ENCODE assay signal across 8 cellular contexts in the genomic region with DNA sequence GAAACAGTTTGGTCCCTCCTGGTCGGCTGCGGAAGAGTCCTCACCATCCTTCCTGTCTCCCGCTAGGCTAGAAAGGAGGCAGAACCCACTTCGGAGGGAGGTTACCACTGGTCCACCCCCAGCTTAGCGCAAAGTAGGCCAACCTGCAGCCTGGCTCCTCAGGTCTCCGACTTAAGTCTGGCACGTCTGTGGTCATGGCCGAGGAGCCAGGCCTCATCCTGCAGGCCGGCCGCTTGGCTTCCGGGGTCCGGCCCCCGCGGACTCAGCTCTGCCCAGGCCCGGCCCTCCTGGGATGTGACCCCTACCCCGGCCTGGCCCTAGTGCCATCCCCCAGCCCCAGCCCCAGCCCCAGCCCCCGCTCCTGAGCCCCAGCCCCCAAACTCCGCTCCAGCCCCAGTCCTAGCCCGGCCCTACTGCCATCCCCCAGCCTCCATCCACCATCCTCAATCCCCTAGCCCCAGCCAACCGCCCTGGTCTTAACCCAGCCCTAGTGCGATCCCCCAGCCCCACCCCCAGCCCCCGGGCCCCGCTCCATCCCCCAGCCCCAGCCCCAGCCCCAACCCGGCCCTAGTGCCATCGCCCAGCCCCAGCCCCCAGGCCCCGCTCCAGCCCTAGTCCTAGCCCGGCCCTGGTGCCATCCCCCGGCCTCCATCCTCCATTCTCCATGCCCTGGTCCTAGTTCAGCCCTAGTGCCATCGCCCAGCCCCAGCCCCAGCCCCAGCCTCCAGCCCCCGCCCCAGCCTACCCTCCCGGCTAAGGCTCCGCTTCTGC. TPM values are rescaled to one million over a fixed set of nuclear protein-coding genes. Genes with fewer than 3 reads are reported as not detected.
DNase-seq lines count a peak whose midpoint lies in the region; ATAC-seq, FAIRE-seq and TF ChIP-seq lines count a peak whose summit lies in the region.

No MANE protein-coding gene starts in this region.

- no peaks in the 10 kb centered on the region for H3K9me3 ChIP-seq in K562 (replicated peaks; ENCODE audit: control insufficient read depth, insufficient read depth, low read depth, low read length)

- no peaks in the 10 kb centered on the region for H3K9me1 ChIP-seq in K562 (ENCODE audit: control insufficient read depth, insufficient read depth, low read length)

- peak overlapping the region; percentile 88 for H3K4me3 ChIP-seq in K562

- peak overlapping the region; percentile 82 to 95 (median 86) for H3K27ac Mint-ChIP-seq in immature natural killer cell
- H3K27ac Mint-ChIP-seq in stimulated activated memory B cell treated with anti-CD40 and anti-IgM and Interleukin-4, amounts not matched to agents 10 μg/mL and 1 μg/mL and 100 μg/mL, for 72 hours = peak overlapping the region; percentile 81

- peak overlapping the region; percentile 95 for H2AFZ ChIP-seq in K562 (ENCODE audit: low read depth, low read length)

- H3K4me2 ChIP-seq in K562 (ENCODE audit: insufficient read depth, low read length) = peak overlapping the region; percentile 95

- H4K20me1 ChIP-seq in K562 (replicated peaks; ENCODE audit: control insufficient read depth, insufficient read depth, low read length) = no peaks in the 10 kb centered on the region

- peaks cover 3 to 4% (median 3%) of the 10 kb centered on the region in 3 donors for H3K27me3 Mint-ChIP-seq in immature natural killer cell (ENCODE audit: low read depth in 3 of 3)
- H3K27me3 Mint-ChIP-seq in stimulated activated memory B cell treated with anti-CD40 and anti-IgM and Interleukin-4, amounts not matched to agents 10 μg/mL and 1 μg/mL and 100 μg/mL, for 72 hours = no peaks in the 10 kb centered on the region

- 5% methylated on average over 20 of the region's 32 CpGs for WGBS in K562 (ENCODE audit: insufficient coverage, low coverage, missing lambda C conversion rate)

- peaks cover 26% of the 10 kb centered on the region for H3K79me2 ChIP-seq in K562 (ENCODE audit: control insufficient read depth, insufficient read depth, low read length)

- in situ Hi-C loops in K562 (cut with MboI) = no loop called here

- TF ChIP-seq EP300 in K562 (IDR thresholded peaks at IDR 0.05; ENCODE audit: low read length) = no peak

- peak overlapping the region; percentile 83 for H3K27ac ChIP-seq in K562 (ENCODE audit: extremely low read depth, low read depth, low read length)

- H3K36me3 Mint-ChIP-seq in immature natural killer cell = peaks cover 7 to 21% (median 12%) of the 10 kb centered on the region in 3 donors
- peaks cover 18% of the 10 kb centered on the region for H3K36me3 Mint-ChIP-seq in stimulated activated memory B cell treated with anti-CD40 and anti-IgM and Interleukin-4, amounts not matched to agents 10 μg/mL and 1 μg/mL and 100 μg/mL, for 72 hours

- peak overlapping the region; percentile 75 to 97 for H3K9ac ChIP-seq in K562 (ENCODE audit: insufficient read depth in 1 of 2, low read depth in 2 of 2, low read length in 2 of 2)

- POLR2A ChIA-PET in K562 (lab: Yijun Ruan, JAX) = interaction anchor here (0.7 to 5.1 kb wide), 4 partner anchors 11 to 540 kb away, joined by 3 to 49 read pairs (median 4); no protein-coding TSS in a partner anchor

- no peaks in the 10 kb centered on the region for H3K9me3 Mint-ChIP-seq in immature natural killer cell
- no peaks in the 10 kb centered on the region for H3K9me3 Mint-ChIP-seq in stimulated activated memory B cell treated with anti-CD40 and anti-IgM and Interleukin-4, amounts not matched to agents 10 μg/mL and 1 μg/mL and 100 μg/mL, for 72 hours

- no TSS peak for BruUV-seq in K562 (replicated peaks; lab: Mats Ljungman, UMichigan)

- no peak; a peak in 1 of 4 replicates for TF ChIP-seq RAD21 in K562 (CRISPR knock-in tag; conservative IDR thresholded peaks at IDR 0.05 in 1 of 2, IDR thresholded peaks at IDR 0.05 in 1 of 2)

- H3K36me3 ChIP-seq in K562 (ENCODE audit: control insufficient read depth, insufficient read depth, low read length) = peaks cover 59% of the 10 kb centered on the region

- intact Hi-C loops in K562 (cut with micrococcal nuclease) = no loop called here

- no peak for FAIRE-seq in K562 (lab: Jason Lieb, UNC)

- CTCF ChIA-PET in K562 (lab: Yijun Ruan, JAX; ENCODE audit: low intra/inter-chr PET ratio) = no interaction called here

- peak; percentile 30 for DNase-seq in stimulated activated CD4-positive, alpha-beta T cell treated with anti-CD3 and anti-CD28 coated beads, Interleukin-15, amount 100 ng/mL, for 24 hours
- no peak for DNase-seq in stimulated activated CD4-positive, alpha-beta T cell treated with anti-CD3 and anti-CD28 coated beads, Interleukin-4, amount 100 ng/mL, for 4 hours
- DNase-seq in MV-4-11 (lab: John Stamatoyannopoulos, UW) (peak; percentile 49), K562 (ENCODE audit: extremely low read depth in 1 of 4, low spot score in 3 of 4) (peak in 3 of 4 experiments; percentile 53 to 80 (median 76)), immature natural killer cell (peak; percentile 37 to 58 (median 55))

- TF ChIP-seq CTCF in K562 (IDR thresholded peaks at IDR 0.05 in 2 of 3, conservative IDR thresholded peaks at IDR 0.05 in 1 of 3; ENCODE audit: insufficient read depth in 2 of 3, low read depth in 1 of 3, low read length in 3 of 3) = no peak

- peaks cover 16 to 21% of the 10 kb centered on the region in 2 donors for H3K4me1 Mint-ChIP-seq in immature natural killer cell
- peaks cover 19% of the 10 kb centered on the region for H3K4me1 Mint-ChIP-seq in stimulated activated memory B cell treated with anti-CD40 and anti-IgM and Interleukin-4, amounts not matched to agents 10 μg/mL and 1 μg/mL and 100 μg/mL, for 72 hours

- H3K4me3 Mint-ChIP-seq in immature natural killer cell = peak overlapping the region; percentile 86 to 90 (median 88)
- peak overlapping the region; percentile 81 for H3K4me3 Mint-ChIP-seq in stimulated activated memory B cell treated with anti-CD40 and anti-IgM and Interleukin-4, amounts not matched to agents 10 μg/mL and 1 μg/mL and 100 μg/mL, for 72 hours

- H3K27me3 ChIP-seq in K562 (ENCODE audit: control insufficient read depth in 2 of 2, insufficient read depth in 2 of 2, low read length in 2 of 2) = no peaks in the 10 kb centered on the region

- peaks cover 12 to 13% of the 10 kb centered on the region in 2 experiments; a peak in 4 of 5 replicates for H3K4me1 ChIP-seq in K562 (replicated peaks in 1 of 2; ENCODE audit: control insufficient read depth in 2 of 2, insufficient read depth in 2 of 2, low read length in 2 of 2)

- 0 out of 2 replicates have a peak, but pooled peaks have one; percentile 16 for TF ChIP-seq POLR2A in K562 (conservative IDR thresholded peaks at IDR 0.05)

- peak; percentile 57 for ATAC-seq in K562
- ATAC-seq in stimulated activated memory B cell treated with anti-CD40 and anti-IgM and Interleukin-4, amounts not matched to agents 10 μg/mL and 1 μg/mL and 100 μg/mL, for 72 hours = peak; percentile 60
- no peak for ATAC-seq in HG02642 (IDR thresholded peaks at IDR 0.05; ENCODE audit: poor library complexity, unreplicated experiment)
- no peak for ATAC-seq in HG02763 (IDR thresholded peaks at IDR 0.05; ENCODE audit: unreplicated experiment)

RNA-seq across cellular contexts. Expression of gene TOR1A, which starts 0.6 kb away (rescaled TPM):
- 109 and 165 TPM in 2 replicates for total RNA-seq in K562 (2011; cell fraction: chromatin; rRNA removed; ENCODE audit: low replicate concordance)
- 107 and 123 TPM in 2 replicates for total RNA-seq in K562 (2011; cell fraction: nucleolus; rRNA removed)
- total RNA-seq in K562 (2011; cell fraction: nucleoplasm; rRNA removed) = 121 and 138 TPM in 2 replicates
- 44.4 and 46.0 TPM in 2 replicates for total RNA-seq in K562 (2014; rRNA removed)
- total RNA-seq in K562 (2014; rRNA removed; fragmentation: Illumina TruSeq; extraction: Trizol) = 39.9 and 45.9 TPM in 2 replicates
- 54.3 and 55.5 TPM in 2 replicates for total RNA-seq in K562 (2015; rRNA removed; fragmentation: Illumina TruSeq; extraction: Trizol)
- total RNA-seq in K562 (2021) = 49.5 and 51.3 TPM in 2 replicates
- 74.8 and 85.8 TPM in 2 replicates for polyA plus RNA-seq in K562 (2011; rRNA removed)
- 67.0 and 76.5 TPM in 2 replicates for polyA plus RNA-seq in K562 (2011; cell fraction: cytosol; rRNA removed)
- 41.7 and 44.0 TPM in 2 replicates for polyA plus RNA-seq in K562 (2011; cell fraction: nucleus; rRNA removed)
- polyA plus RNA-seq in K562 (2012) = 55.0 and 59.0 TPM in 2 replicates
- 68.9 and 74.0 TPM in 2 replicates for polyA plus RNA-seq in K562 (2014; fragmentation: Illumina TruSeq; extraction: Trizol)
- 1 to 10 TPM; 4.5 to 9.9 TPM for polyA plus RNA-seq in K562 (2014; fragmentation: Nextera tagmentation; extraction: Ambion mirVana)
- 67.9 and 74.7 TPM in 2 replicates for polyA plus RNA-seq in K562 (2014; rRNA removed)
- 56.3 and 66.1 TPM in 2 replicates for polyA minus RNA-seq in K562 (2011; rRNA and poly(A)+ RNA removed)
- polyA minus RNA-seq in K562 (2011; cell fraction: cytosol; rRNA and poly(A)+ RNA removed) = 27.0 and 29.2 TPM in 2 replicates
- 23.3 and 34.1 TPM in 2 replicates for polyA minus RNA-seq in K562 (2011; cell fraction: nucleus; rRNA and poly(A)+ RNA removed)
- polyA plus RNA-seq in immature natural killer cell = 100 to 1,000 TPM in 2 of 3 donors, 10 to 100 TPM in 1; 89.3 to 131 (median 108) TPM

RNA-seq across cellular contexts. Expression of gene C9orf78, which starts 11.7 kb away (rescaled TPM):
- total RNA-seq in K562 (2011; cell fraction: chromatin; rRNA removed; ENCODE audit: low replicate concordance) = 68.6 and 74.7 TPM in 2 replicates
- 46.6 and 51.7 TPM in 2 replicates for total RNA-seq in K562 (2011; cell fraction: nucleolus; rRNA removed)
- 66.1 and 96.3 TPM in 2 replicates for total RNA-seq in K562 (2011; cell fraction: nucleoplasm; rRNA removed)
- total RNA-seq in K562 (2014; rRNA removed) (196 and 199 TPM in 2 replicates), K562 (2014; rRNA removed; fragmentation: Illumina TruSeq; extraction: Trizol) (199 and 240 TPM in 2 replicates), K562 (2015; rRNA removed; fragmentation: Illumina TruSeq; extraction: Trizol) (220 and 223 TPM in 2 replicates), K562 (2021) (89.0 and 94.6 TPM in 2 replicates)
- polyA plus RNA-seq in K562 (2011; rRNA removed) (109 and 202 TPM in 2 replicates), K562 (2014; fragmentation: Illumina TruSeq; extraction: Trizol) (210 and 222 TPM in 2 replicates), K562 (2014; fragmentation: Nextera tagmentation; extraction: Ambion mirVana) (100 to 1,000 TPM; 132 to 266 TPM), K562 (2014; rRNA removed) (228 and 240 TPM in 2 replicates), immature natural killer cell (100 to 1,000 TPM; 147 to 196 (median 173) TPM)
- polyA plus RNA-seq in K562 (2011; cell fraction: cytosol; rRNA removed) = 59.0 and 71.4 TPM in 2 replicates
- 17.0 and 17.5 TPM in 2 replicates for polyA plus RNA-seq in K562 (2011; cell fraction: nucleus; rRNA removed)
- 93.6 and 169 TPM in 2 replicates for polyA plus RNA-seq in K562 (2012)
- 131 and 142 TPM in 2 replicates for polyA minus RNA-seq in K562 (2011; rRNA and poly(A)+ RNA removed)
- polyA minus RNA-seq in K562 (2011; cell fraction: cytosol; rRNA and poly(A)+ RNA removed) = 32.3 and 42.4 TPM in 2 replicates
- polyA minus RNA-seq in K562 (2011; cell fraction: nucleus; rRNA and poly(A)+ RNA removed) = 14.0 and 19.8 TPM in 2 replicates

RNA-seq across cellular contexts. Expression of gene USP20, which starts 11.9 kb away (rescaled TPM):
- 152 and 399 TPM in 2 replicates for total RNA-seq in K562 (2011; cell fraction: chromatin; rRNA removed; ENCODE audit: low replicate concordance)
- 296 and 299 TPM in 2 replicates for total RNA-seq in K562 (2011; cell fraction: nucleolus; rRNA removed)
- total RNA-seq in K562 (2011; cell fraction: nucleoplasm; rRNA removed) = 160 and 192 TPM in 2 replicates
- total RNA-seq in K562 (2014; rRNA removed) (77.0 and 115 TPM in 2 replicates), K562 (2014; rRNA removed; fragmentation: Illumina TruSeq; extraction: Trizol) (20.6 and 22.0 TPM in 2 replicates), K562 (2015; rRNA removed; fragmentation: Illumina TruSeq; extraction: Trizol) (41.3 and 44.8 TPM in 2 replicates), K562 (2021) (119 and 136 TPM in 2 replicates)
- polyA plus RNA-seq in K562 (2011; rRNA removed) (54.6 and 81.2 TPM in 2 replicates), K562 (2014; fragmentation: Illumina TruSeq; extraction: Trizol) (49.1 and 76.2 TPM in 2 replicates), K562 (2014; fragmentation: Nextera tagmentation; extraction: Ambion mirVana) (1 to 10 TPM; 1.9 to 3.2 TPM), K562 (2014; rRNA removed) (103 and 104 TPM in 2 replicates), immature natural killer cell (10 to 100 TPM; 21.6 to 51.8 (median 25.1) TPM)
- 64.8 and 118 TPM in 2 replicates for polyA plus RNA-seq in K562 (2011; cell fraction: cytosol; rRNA removed)
- polyA plus RNA-seq in K562 (2011; cell fraction: nucleus; rRNA removed) = 369 and 565 TPM in 2 replicates
- polyA plus RNA-seq in K562 (2012) = 82.0 and 122 TPM in 2 replicates
- polyA minus RNA-seq in K562 (2011; rRNA and poly(A)+ RNA removed) = 25.8 and 37.9 TPM in 2 replicates
- polyA minus RNA-seq in K562 (2011; cell fraction: cytosol; rRNA and poly(A)+ RNA removed) = 39.3 and 57.6 TPM in 2 replicates
- polyA minus RNA-seq in K562 (2011; cell fraction: nucleus; rRNA and poly(A)+ RNA removed) = 82.0 and 96.4 TPM in 2 replicates

RNA-seq across cellular contexts. Expression of gene TOR1B, which starts 20.4 kb away (rescaled TPM):
- 77.2 and 131 TPM in 2 replicates for total RNA-seq in K562 (2011; cell fraction: chromatin; rRNA removed; ENCODE audit: low replicate concordance)
- 102 and 116 TPM in 2 replicates for total RNA-seq in K562 (2011; cell fraction: nucleolus; rRNA removed)
- 91.4 and 101 TPM in 2 replicates for total RNA-seq in K562 (2011; cell fraction: nucleoplasm; rRNA removed)
- 21.5 and 24.5 TPM in 2 replicates for total RNA-seq in K562 (2014; rRNA removed)
- total RNA-seq in K562 (2014; rRNA removed; fragmentation: Illumina TruSeq; extraction: Trizol) = 23.4 and 23.9 TPM in 2 replicates
- 23.7 and 25.4 TPM in 2 replicates for total RNA-seq in K562 (2015; rRNA removed; fragmentation: Illumina TruSeq; extraction: Trizol)
- total RNA-seq in K562 (2021) = 28.6 and 28.7 TPM in 2 replicates
- 28.9 and 36.5 TPM in 2 replicates for polyA plus RNA-seq in K562 (2011; rRNA removed)
- polyA plus RNA-seq in K562 (2011; cell fraction: cytosol; rRNA removed) = 28.1 and 29.3 TPM in 2 replicates
- polyA plus RNA-seq in K562 (2011; cell fraction: nucleus; rRNA removed) = 23.9 and 27.6 TPM in 2 replicates
- 19.3 and 22.5 TPM in 2 replicates for polyA plus RNA-seq in K562 (2012)
- 24.6 and 27.0 TPM in 2 replicates for polyA plus RNA-seq in K562 (2014; fragmentation: Illumina TruSeq; extraction: Trizol)
- polyA plus RNA-seq in K562 (2014; fragmentation: Nextera tagmentation; extraction: Ambion mirVana) = 1 to 10 TPM; 4.2 to 6.9 TPM
- polyA plus RNA-seq in K562 (2014; rRNA removed) = 28.1 and 29.2 TPM in 2 replicates
- 27.4 and 40.5 TPM in 2 replicates for polyA minus RNA-seq in K562 (2011; rRNA and poly(A)+ RNA removed)
- 11.3 and 14.8 TPM in 2 replicates for polyA minus RNA-seq in K562 (2011; cell fraction: cytosol; rRNA and poly(A)+ RNA removed)
- polyA minus RNA-seq in K562 (2011; cell fraction: nucleus; rRNA and poly(A)+ RNA removed) = 19.0 and 21.8 TPM in 2 replicates
- 10 to 100 TPM; 23.2 to 45.1 (median 25.8) TPM for polyA plus RNA-seq in immature natural killer cell

Comparison
In these comparisons a context has a peak if more than half of its experiments do, and no peak if none do; other contexts are left out.
1. DNase-seq: peak in stimulated activated CD4-positive, alpha-beta T cell treated with anti-CD3 and anti-CD28 coated beads, Interleukin-15, amount 100 ng/mL, for 24 hours (single experiment), MV-4-11 (single experiment), K562 (3 of 4) and immature natural killer cell (3 of 3); none in stimulated activated CD4-positive, alpha-beta T cell treated with anti-CD3 and anti-CD28 coated beads, Interleukin-4, amount 100 ng/mL, for 4 hours (0 of 2).
2. ATAC-seq: peak in K562 (single experiment) and stimulated activated memory B cell treated with anti-CD40 and anti-IgM and Interleukin-4, amounts not matched to agents 10 μg/mL and 1 μg/mL and 100 μg/mL, for 72 hours (single experiment); none in HG02642 (single experiment) and HG02763 (single experiment).